Comparison of ENCODE assay signal across 8 cellular contexts in genomic region chr1:84271452-84272273, GRCh38. TPM values are rescaled to one million over a fixed set of nuclear protein-coding genes. Genes with fewer than 3 reads are reported as not detected.
DNase-seq lines count a peak whose midpoint lies in the region; ATAC-seq, FAIRE-seq and TF ChIP-seq lines count a peak whose summit lies in the region.

No MANE protein-coding gene starts in this region.

- peaks cover 2% of the 10 kb centered on the region for H3K27me3 Mint-ChIP-seq in T-helper 2 cell treated with Interferon-gamma antibody and Interleukin-4, amounts not matched to agents 5 μg/mL and 100 μg/mL, for 36 hours (ENCODE audit: low read depth)

- no peak for TF ChIP-seq CTCF in GM12864 (IDR thresholded peaks at IDR 0.05; ENCODE audit: low read depth, low read length, missing control alignments)
- no peak for TF ChIP-seq CTCF in mucosa of descending colon (IDR thresholded peaks at IDR 0.05)

- no peaks in the 10 kb centered on the region for H3K36me3 Mint-ChIP-seq in T-helper 2 cell treated with Interferon-gamma antibody and Interleukin-4, amounts not matched to agents 5 μg/mL and 100 μg/mL, for 36 hours (ENCODE audit: low read depth)

- peak; percentile 98 for ATAC-seq in GM21515 (IDR thresholded peaks at IDR 0.05; ENCODE audit: unreplicated experiment)
- ATAC-seq in HG03565 (IDR thresholded peaks at IDR 0.05; ENCODE audit: unreplicated experiment), result peak; percentile 97
- ATAC-seq in mucosa of descending colon, result peak; percentile 72

- no peak overlapping the region for H3K27ac Mint-ChIP-seq in T-helper 2 cell treated with Interferon-gamma antibody and Interleukin-4, amounts not matched to agents 5 μg/mL and 100 μg/mL, for 36 hours

- intact Hi-C loops in mucosa of descending colon (cut with DNase I, micrococcal nuclease), result no loop called here

- H3K9me3 ChIP-seq in mucosa of descending colon, result no peaks in the 10 kb centered on the region

- peak; percentile 46 for DNase-seq in GM12864 (ENCODE audit: low read depth)
- DNase-seq in T-helper 2 cell treated with Interferon-gamma antibody and Interleukin-4, amounts not matched to agents 5 μg/mL and 100 μg/mL, for 36 hours (ENCODE audit: low spot score), result no peak
- peak in 1 of 3 donors; percentile 64 for DNase-seq in mucosa of descending colon
- no peak for DNase-seq in RCC 7860 (ENCODE audit: low spot score)
- DNase-seq in occipital lobe (lab: John Stamatoyannopoulos, UW), result no peak
- no peak for DNase-seq in SW 1271 (lab: John Stamatoyannopoulos, UW)

- H3K4me1 ChIP-seq in mucosa of descending colon (ENCODE audit: low read depth), result peaks cover 44% of the 10 kb centered on the region

- no peaks in the 10 kb centered on the region for H3K9me3 Mint-ChIP-seq in T-helper 2 cell treated with Interferon-gamma antibody and Interleukin-4, amounts not matched to agents 5 μg/mL and 100 μg/mL, for 36 hours

- FAIRE-seq in RCC 7860 (lab: Jason Lieb, UNC), result no peak

- H3K4me3 ChIP-seq in GM12864 (ENCODE audit: low read depth, low read length) (no peak overlapping the region; the same call in 1 of the 2 replicates), mucosa of descending colon (no peak overlapping the region)

- H3K4me1 Mint-ChIP-seq in T-helper 2 cell treated with Interferon-gamma antibody and Interleukin-4, amounts not matched to agents 5 μg/mL and 100 μg/mL, for 36 hours (ENCODE audit: low read depth), result peaks cover 7% of the 10 kb centered on the region

- peak overlapping the region; percentile 7 for H3K4me3 Mint-ChIP-seq in T-helper 2 cell treated with Interferon-gamma antibody and Interleukin-4, amounts not matched to agents 5 μg/mL and 100 μg/mL, for 36 hours

- no peaks in the 10 kb centered on the region for H3K36me3 ChIP-seq in mucosa of descending colon (ENCODE audit: low read depth)

RNA-seq across cellular contexts. Expression of gene SAMD13, which starts 29.8 kb away (rescaled TPM):
- 10 to 100 TPM in 2 of 3 donors, 1 to 10 TPM in 1; 6.8 to 35.9 (median 21.0) TPM for total RNA-seq in mucosa of descending colon
- total RNA-seq in occipital lobe, result 4.5 TPM
